ENCODE assay signal across 1 cellular context in the genomic region with DNA sequence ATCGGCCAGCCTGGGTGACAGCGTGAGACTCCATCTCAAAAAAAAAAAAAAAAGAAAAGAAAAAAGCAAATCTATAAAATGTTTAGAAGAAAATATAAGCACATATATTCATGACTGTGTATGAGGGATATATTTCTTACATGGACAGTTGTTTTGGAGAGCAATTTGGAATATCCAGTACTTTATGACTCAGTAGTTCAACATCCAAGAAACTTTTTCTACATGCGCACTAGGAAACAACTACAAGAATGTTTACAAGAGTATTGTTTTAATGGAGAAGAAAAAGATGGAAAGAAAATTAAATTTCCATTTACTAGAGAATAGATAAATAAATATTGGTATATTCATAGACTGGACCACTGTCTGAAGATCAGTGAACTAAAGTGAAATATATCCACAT.
TF ChIP-seq lines count a peak whose summit lies in the region.

No MANE protein-coding gene starts in this region.

TF ChIP-seq in IMR-90, 13 proteins besides CTCF, POLR2A, EP300 and RAD21 (continued from another document):
- no peak for TF ChIP-seq ELK1 (IDR thresholded peaks at IDR 0.05; ENCODE audit: borderline replicate concordance, low read depth, low read length)
- no peak for TF ChIP-seq NFE2L2 (IDR thresholded peaks at IDR 0.05; ENCODE audit: low read depth, low read length)
- TF ChIP-seq USF2 (IDR thresholded peaks at IDR 0.05; ENCODE audit: low read depth, low read length), result no peak
- TF ChIP-seq RCOR1 (IDR thresholded peaks at IDR 0.05; ENCODE audit: insufficient replicate concordance, low read length), result no peak
